ENCODE assay signal across 1 cellular context in genomic region chr4:29259556-29259955, GRCh38.
TF ChIP-seq lines count a peak whose summit lies in the region.

No MANE protein-coding gene starts in this region.

TF ChIP-seq in GM23338, 12 proteins besides CTCF, POLR2A, EP300 and RAD21 (continued from another document):
- TF ChIP-seq ZNF462 (CRISPR knock-in tag; IDR thresholded peaks at IDR 0.05) (no peak), POLR2AphosphoS5 (IDR thresholded peaks at IDR 0.05; ENCODE audit: low read depth) (no peak), EZH2 (IDR thresholded peaks at IDR 0.05; ENCODE audit: low read depth, unreplicated experiment) (no peak), JUNB (IDR thresholded peaks at IDR 0.05; ENCODE audit: unreplicated experiment) (no peak), NANOG (IDR thresholded peaks at IDR 0.05; ENCODE audit: borderline replicate concordance) (no peak), CREB1 (CRISPR knock-in tag; IDR thresholded peaks at IDR 0.05; ENCODE audit: low read depth) (no peak), EZH2phosphoT487 (IDR thresholded peaks at IDR 0.05; ENCODE audit: unreplicated experiment) (no peak), ETS1 (IDR thresholded peaks at IDR 0.05) (no peak)
TF ChIP-seq in GM23338: peak in this region for 0.
